Comparison of ENCODE assay signal across 14 cellular contexts in genomic region chr15:70088887-70089691, GRCh38. TPM values are rescaled to one million over a fixed set of nuclear protein-coding genes. Genes with fewer than 3 reads are reported as not detected.
DNase-seq lines count a peak whose midpoint lies in the region; FAIRE-seq and TF ChIP-seq lines count a peak whose summit lies in the region.
"Had no signal": no experiment of that assay in that cellular context is flagged by ENCODE, and none has a peak within 500 bp of the region (broad histone marks: within the 10 kb centered on the region; RNA-seq: fewer than 3 reads in every experiment).

No MANE protein-coding gene starts in this region.

- intact Hi-C loops in thyroid gland (cut with DNase I), result no loop called here
- intact Hi-C loops in posterior vena cava (cut with DNase I), result no loop called here

- H3K4ac ChIP-seq in mesenchymal stem cell (ENCODE audit: low read depth in 1 of 2, low read length in 2 of 2), result no peak overlapping the region

- in situ Hi-C loops in brain microvascular endothelial cell (cut with HindIII; ENCODE audit: low pct_ligation_motif_present, low sequenced_read_pairs), result no loop called here

- peak overlapping the region in 1 of 2 experiments; percentile 17 for H3K4me3 ChIP-seq in mesenchymal stem cell (ENCODE audit: insufficient read depth in 1 of 2, low read depth in 1 of 2, low read length in 2 of 2)
- no peak overlapping the region for H3K4me3 ChIP-seq in thyroid gland (replicated peaks in 1 of 3)
- H3K4me3 ChIP-seq in brain microvascular endothelial cell (ENCODE audit: low read depth, low read length), result no peak overlapping the region
- H3K4me3 ChIP-seq: A549, mucosa of descending colon, thoracic aorta had no signal

- peaks cover 62% of the 10 kb centered on the region for H3K79me1 ChIP-seq in mesenchymal stem cell (replicated peaks; ENCODE audit: low read length, poor library complexity, severe bottlenecking)

- H3K23ac ChIP-seq in mesenchymal stem cell (ENCODE audit: low read length in 2 of 2), result no peak overlapping the region

- H2BK5ac ChIP-seq in mesenchymal stem cell (ENCODE audit: low read depth, low read length, poor library complexity, severe bottlenecking), result no peak overlapping the region

- no peaks in the 10 kb centered on the region for H3K9me3 ChIP-seq in mesenchymal stem cell (ENCODE audit: control insufficient read depth, low read length)
- H3K9me3 ChIP-seq in thyroid gland, result no peaks in the 10 kb centered on the region
- H3K9me3 ChIP-seq: A549, mucosa of descending colon, thoracic aorta had no signal

- H4K91ac ChIP-seq in mesenchymal stem cell (ENCODE audit: low read length), result no peak overlapping the region

- no peak overlapping the region for H2BK15ac ChIP-seq in mesenchymal stem cell (ENCODE audit: low read depth, poor library complexity, severe bottlenecking)

- no peak overlapping the region for H2AFZ ChIP-seq in mesenchymal stem cell (ENCODE audit: low read depth, low read length)

- no peak for FAIRE-seq in H54 (lab: Jason Lieb, UNC)
- FAIRE-seq: A549 had no signal

- no peak for TF ChIP-seq POLR2A in thyroid gland (IDR thresholded peaks at IDR 0.05)
- TF ChIP-seq POLR2A in H54 (IDR thresholded peaks at IDR 0.05; ENCODE audit: low read depth, low read length), result no peak

- no peak for TF ChIP-seq CTCF in thyroid gland (IDR thresholded peaks at IDR 0.05)
- TF ChIP-seq CTCF in brain microvascular endothelial cell (IDR thresholded peaks at IDR 0.05; ENCODE audit: low read depth, low read length, missing control alignments), result no peak

- H4K8ac ChIP-seq in mesenchymal stem cell (ENCODE audit: low read length), result no peak overlapping the region

- H3K27me3 ChIP-seq in mesenchymal stem cell (ENCODE audit: control insufficient read depth in 1 of 2, insufficient read depth in 1 of 2, low read length in 2 of 2) (no peaks in the 10 kb centered on the region), thyroid gland (no peaks in the 10 kb centered on the region), brain microvascular endothelial cell (replicated peaks) (no peaks in the 10 kb centered on the region)

- DNase-seq in NCI-H345 (lab: John Stamatoyannopoulos, UW) (peak; percentile 46), NCI-H345 treated with DMSO at 0.1 percent for 48 hours (lab: John Stamatoyannopoulos, UW; ENCODE audit: unreplicated experiment) (no peak), mesenchymal stem cell (peak; percentile 51), thyroid gland (peak; percentile 12 to 26), posterior vena cava (ENCODE audit: low spot score) (no peak), H54 (ENCODE audit: insufficient read length, low spot score) (no peak), brain microvascular endothelial cell (no peak)
- DNase-seq: activated CD4-positive, alpha-beta T cell treated with anti-CD3 and anti-CD28 coated beads for 48 hours; NCI-H1930; stimulated activated CD4-positive, alpha-beta T cell treated with anti-CD3 and anti-CD28 coated beads, Interleukin-4, amount 100 ng/mL, for 1 hour had no signal

- H3K18ac ChIP-seq in mesenchymal stem cell (ENCODE audit: low read depth in 1 of 2, low read length in 2 of 2), result peak overlapping the region in 1 of 2 experiments; percentile 79

- H3K4me2 ChIP-seq in mesenchymal stem cell (ENCODE audit: low read length, poor library complexity, severe bottlenecking), result peak overlapping the region; percentile 20
- H3K4me2 ChIP-seq: A549 had no signal

- no peak overlapping the region for H2BK12ac ChIP-seq in mesenchymal stem cell (ENCODE audit: low read length in 2 of 2)

- H3K4me1 ChIP-seq in mesenchymal stem cell (ENCODE audit: control insufficient read depth, insufficient read depth, low read depth, low read length) (peaks cover 9% of the 10 kb centered on the region), thyroid gland (peaks cover 45 to 66% of the 10 kb centered on the region in 2 donors)
- H3K4me1 ChIP-seq: A549 had no signal

- H3K36me3 ChIP-seq in mesenchymal stem cell (ENCODE audit: control insufficient read depth in 1 of 2, insufficient read depth in 2 of 2, low read depth in 1 of 2, low read length in 2 of 2), result peaks cover 38 to 87% of the 10 kb centered on the region in 2 experiments
- peaks cover 3 to 6% of the 10 kb centered on the region in 2 donors for H3K36me3 ChIP-seq in thyroid gland
- H3K36me3 ChIP-seq in brain microvascular endothelial cell (replicated peaks), result peaks cover 62% of the 10 kb centered on the region

- no peak overlapping the region for H2AK5ac ChIP-seq in mesenchymal stem cell (ENCODE audit: low read length, severe bottlenecking)

- no peak overlapping the region for H2BK120ac ChIP-seq in mesenchymal stem cell (ENCODE audit: low read depth, low read length)

- H3K9ac ChIP-seq in mesenchymal stem cell (ENCODE audit: low read length), result peak overlapping the region; percentile 34

- H3K27ac ChIP-seq in cingulate gyrus (ENCODE audit: low read depth, low read length), result peak overlapping the region; percentile 5
- H3K27ac ChIP-seq in mesenchymal stem cell (ENCODE audit: low read length, poor library complexity, severe bottlenecking), result no peak overlapping the region
- no peak overlapping the region for H3K27ac ChIP-seq in thyroid gland
- H3K27ac ChIP-seq in brain microvascular endothelial cell, result no peak overlapping the region
- H3K27ac ChIP-seq: A549, thoracic aorta had no signal

- H3K14ac ChIP-seq in mesenchymal stem cell (ENCODE audit: low read length in 2 of 2), result no peak overlapping the region

- WGBS in mesenchymal stem cell, result 37% methylated on average over 23 of the region's 23 CpGs
- 50 to 64% methylated on average over 17 to 22 of the region's 23 CpGs for WGBS in thyroid gland, 2 donors

RNA-seq across cellular contexts. Expression of gene TLE3, which starts 8.6 kb away (rescaled TPM):
- 42.9 TPM for polyA plus RNA-seq in mesenchymal stem cell (2013, experiment 1 of 2)
- 39.2 TPM for polyA plus RNA-seq in mesenchymal stem cell (2013, experiment 2 of 2)
- total RNA-seq in thyroid gland, result 100 to 1,000 TPM in 1 of 4 donors, 10 to 100 TPM in 3; 39.1 to 275 (median 71.6) TPM
- 10 to 100 TPM; 45.5 to 50.9 TPM for total RNA-seq in posterior vena cava

Comparison
In these comparisons a context has a peak if more than half of its experiments do, and no peak if none do; other contexts are left out.
1. DNase-seq: peak in NCI-H345 (single experiment), mesenchymal stem cell (single experiment) and thyroid gland (2 of 2); none in NCI-H345 treated with DMSO at 0.1 percent for 48 hours (single experiment), posterior vena cava (single experiment), H54 (single experiment) and brain microvascular endothelial cell (single experiment).